1 cellular context compared by ENCODE assay signal in genomic region chr18:14970027-14970426, GRCh38.
TF ChIP-seq lines count a peak whose summit lies in the region.

No MANE protein-coding gene starts in this region.

TF ChIP-seq in SK-N-SH, 30 proteins besides CTCF, POLR2A, EP300 and RAD21 (continued from another document):
- TF ChIP-seq ZBTB33 (IDR thresholded peaks at IDR 0.05; ENCODE audit: borderline replicate concordance, low read depth), result 0 out of 2 replicates have a peak, but pooled peaks have one; percentile 38
- no peak for TF ChIP-seq RCOR1 (IDR thresholded peaks at IDR 0.05; ENCODE audit: low read length)
- TF ChIP-seq PBX3 (IDR thresholded peaks at IDR 0.05), result peak; percentile 70
- peak; percentile 59; the same call in 1 of the 2 replicates for TF ChIP-seq TEAD4 (IDR thresholded peaks at IDR 0.05; ENCODE audit: borderline replicate concordance, insufficient read depth)
- no peak for TF ChIP-seq MEF2A (IDR thresholded peaks at IDR 0.05; ENCODE audit: borderline replicate concordance, low read depth)
